7 cellular contexts compared by ENCODE assay signal in the genomic region with DNA sequence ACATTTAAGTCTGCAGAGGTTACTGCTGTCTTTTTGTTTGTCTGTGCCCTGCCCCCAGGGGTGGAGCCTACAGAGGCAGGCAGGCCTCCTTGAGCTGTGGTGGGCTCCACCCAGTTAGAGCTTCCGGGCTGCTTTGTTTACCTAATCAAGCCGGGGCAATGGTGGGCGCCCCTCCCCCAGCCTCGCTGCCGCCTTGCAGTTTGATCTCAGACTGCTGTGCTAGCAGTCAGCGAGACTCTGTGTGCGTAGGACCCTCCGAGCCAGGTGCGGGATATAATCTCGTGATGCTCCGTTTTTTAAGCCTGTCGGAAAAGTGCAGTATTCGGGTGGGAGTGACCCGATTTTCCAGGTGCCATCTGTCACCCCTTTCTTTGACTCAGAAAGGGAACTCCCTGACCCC. TPM values are rescaled to one million over a fixed set of nuclear protein-coding genes. Genes with fewer than 3 reads are reported as not detected.
"Had no signal": no experiment of that assay in that cellular context is flagged by ENCODE, and none has a peak within 500 bp of the region (broad histone marks: within the 10 kb centered on the region; RNA-seq: fewer than 3 reads in every experiment).

No MANE protein-coding gene starts in this region.

RNA-seq across cellular contexts. Expression of a gene that starts 36.2 kb away (rescaled TPM):
- total RNA-seq: activated CD8-positive, alpha-beta memory T cell treated with anti-CD3 and anti-CD28 coated beads for 36 hours; ascending aorta; foreskin keratinocyte; left ventricle myocardium superior; mucosa of gallbladder; naive thymus-derived CD4-positive, alpha-beta T cell; posterior vena cava had no signal
- polyA plus RNA-seq: foreskin keratinocyte; naive thymus-derived CD4-positive, alpha-beta T cell had no signal
